In the genomic region with DNA sequence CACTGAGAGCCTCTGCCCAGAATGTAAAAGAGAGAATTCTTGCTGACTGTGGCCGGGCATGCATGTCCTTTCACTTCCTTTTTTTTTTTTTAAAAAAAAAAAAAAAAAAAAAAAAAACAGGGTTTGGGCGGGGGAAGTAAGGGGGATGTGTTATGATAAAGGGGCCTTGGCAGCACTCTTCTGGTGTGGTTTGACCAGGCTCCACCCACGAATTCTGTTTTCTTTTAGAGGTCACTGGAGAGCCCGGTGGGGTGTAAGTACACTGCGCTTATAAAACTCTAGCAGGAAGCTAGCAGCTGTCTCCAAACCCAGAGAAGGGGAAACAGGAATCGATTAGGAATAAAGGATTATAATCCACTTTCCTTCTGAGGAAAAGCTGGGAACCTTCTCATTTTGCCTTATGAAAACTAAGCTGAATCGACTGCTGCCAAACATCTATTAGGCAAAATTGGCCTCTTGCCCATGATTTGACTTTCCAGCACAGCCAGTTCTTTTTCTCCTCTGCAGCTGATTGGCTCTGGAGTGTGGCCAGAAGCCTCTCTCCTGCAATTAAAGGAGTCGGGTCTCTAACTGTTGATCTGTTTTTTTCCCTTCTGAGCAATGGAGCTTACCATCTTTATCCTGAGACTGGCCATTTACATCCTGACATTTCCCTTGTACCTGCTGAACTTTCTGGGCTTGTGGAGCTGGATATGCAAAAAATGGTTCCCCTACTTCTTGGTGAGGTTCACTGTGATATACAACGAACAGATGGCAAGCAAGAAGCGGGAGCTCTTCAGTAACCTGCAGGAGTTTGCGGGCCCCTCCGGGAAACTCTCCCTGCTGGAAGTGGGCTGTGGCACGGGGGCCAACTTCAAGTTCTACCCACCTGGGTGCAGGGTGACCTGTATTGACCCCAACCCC, we compare ENCODE assay signal across 9 cellular contexts. TPM values are rescaled to one million over a fixed set of nuclear protein-coding genes. Genes with fewer than 3 reads are reported as not detected.
DNase-seq lines count a peak whose midpoint lies in the region; ATAC-seq, FAIRE-seq and TF ChIP-seq lines count a peak whose summit lies in the region.
"Had no signal": no experiment of that assay in that cellular context is flagged by ENCODE, and none has a peak within 500 bp of the region (broad histone marks: within the 10 kb centered on the region; RNA-seq: fewer than 3 reads in every experiment).

No MANE protein-coding gene starts in this region.

- FAIRE-seq in GM12891 (lab: Jason Lieb, UNC), result peak; percentile 66

- TF ChIP-seq POLR2A in GM12891 (IDR thresholded peaks at IDR 0.05; ENCODE audit: low read depth, low read length), result no peak; the same call in 1 of the 2 replicates

- DNase-seq in GM12891 (ENCODE audit: insufficient read length, low spot score) (peak; percentile 30), MV-4-11 (lab: John Stamatoyannopoulos, UW) (peak; percentile 94), SK-MEL-5 (ENCODE audit: low read depth, low spot score) (peak; percentile 75), dermis blood vessel endothelial cell (peak; percentile 92), left kidney (ENCODE audit: low read depth, low spot score) (peak; percentile 90)
- peak; percentile 48 for DNase-seq in stimulated activated CD8-positive, alpha-beta memory T cell treated with anti-CD3 and anti-CD28 coated beads, Interleukin-4, amount 100 ng/mL, for 48 hours

- peak overlapping the region; percentile 88 for H3K27ac ChIP-seq in ACC112 (ENCODE audit: low read depth, low read length)

- H3K79me2 ChIP-seq in ACC112 (ENCODE audit: control insufficient read depth, insufficient read depth, low read length, unreplicated experiment), result peaks cover 19% of the 10 kb centered on the region

- H3K4me3 ChIP-seq in ACC112 (ENCODE audit: low read depth, low read length), result peak overlapping the region; percentile 92

- peak overlapping the region; percentile 95 for H2AFZ ChIP-seq in ACC112 (ENCODE audit: low read length, unreplicated experiment)

- no peaks in the 10 kb centered on the region for H3K27me3 ChIP-seq in ACC112 (ENCODE audit: insufficient read depth, low read length)

- in situ Hi-C loops in SK-MEL-5 (cut with HindIII; ENCODE audit: low pct_unique_long_range_greater_than_20kb, low sequenced_read_pairs), result no loop called here

- ATAC-seq in HG02642 (IDR thresholded peaks at IDR 0.05; ENCODE audit: poor library complexity, unreplicated experiment), result peak; percentile 90
- ATAC-seq: Panc1 had no signal

- H3K36me3 ChIP-seq in ACC112 (ENCODE audit: insufficient read depth, low read length), result no peaks in the 10 kb centered on the region

- H3K4me1 ChIP-seq in ACC112 (ENCODE audit: control insufficient read depth, insufficient read depth, low read length, unreplicated experiment), result peaks cover 33% of the 10 kb centered on the region

TF ChIP-seq in GM12891, 5 proteins besides CTCF, POLR2A, EP300 and RAD21:
- peak; percentile 93 for TF ChIP-seq SPI1 (IDR thresholded peaks at IDR 0.05; ENCODE audit: low read depth, low read length)
- peak; percentile 25; the same call in 1 of the 2 replicates for TF ChIP-seq POU2F2 (IDR thresholded peaks at IDR 0.05; ENCODE audit: low read depth, low read length)
- peak; percentile 50; the same call in 1 of the 2 replicates for TF ChIP-seq POLR2AphosphoS5 (IDR thresholded peaks at IDR 0.05; ENCODE audit: low read depth, low read length)
- TF ChIP-seq TAF1 (IDR thresholded peaks at IDR 0.05; ENCODE audit: low read depth, low read length), result no peak
- TF ChIP-seq PAX5 (IDR thresholded peaks at IDR 0.05; ENCODE audit: insufficient read depth, low read length, severe bottlenecking), result peak; percentile 99

RNA-seq across cellular contexts. Expression of a gene that starts 27.7 kb away (rescaled TPM):
- polyA plus RNA-seq in GM12891 (2012; ENCODE audit: low read depth, missing spikeins), result not detected
- total RNA-seq in SK-MEL-5 (2014; rRNA removed; shearing (Covaris generic)), result not detected in 2 replicates
- polyA plus RNA-seq in SK-MEL-5 (2015; cell fraction: cytosol; rRNA removed), result not detected in 2 replicates
- not detected in 2 replicates for polyA plus RNA-seq in SK-MEL-5 (2015; cell fraction: nucleus; rRNA removed)
- not detected in 2 replicates for total RNA-seq in dermis blood vessel endothelial cell

Comparison
In these comparisons a context has a peak if more than half of its experiments do, and no peak if none do; other contexts are left out.
1. Peak in every context shown above with its lines: DNase-seq, ATAC-seq, H3K4me3 ChIP-seq and H3K27ac ChIP-seq.
2. DNase-seq: peak in every context shown above with its lines; median percentile 94 in MV-4-11; 92 in dermis blood vessel endothelial cell; 90 in left kidney; 75 in SK-MEL-5; 48 in stimulated activated CD8-positive, alpha-beta memory T cell treated with anti-CD3 and anti-CD28 coated beads, Interleukin-4, amount 100 ng/mL, for 48 hours; 30 in GM12891.